1 cellular context compared by ENCODE assay signal in the genomic region with DNA sequence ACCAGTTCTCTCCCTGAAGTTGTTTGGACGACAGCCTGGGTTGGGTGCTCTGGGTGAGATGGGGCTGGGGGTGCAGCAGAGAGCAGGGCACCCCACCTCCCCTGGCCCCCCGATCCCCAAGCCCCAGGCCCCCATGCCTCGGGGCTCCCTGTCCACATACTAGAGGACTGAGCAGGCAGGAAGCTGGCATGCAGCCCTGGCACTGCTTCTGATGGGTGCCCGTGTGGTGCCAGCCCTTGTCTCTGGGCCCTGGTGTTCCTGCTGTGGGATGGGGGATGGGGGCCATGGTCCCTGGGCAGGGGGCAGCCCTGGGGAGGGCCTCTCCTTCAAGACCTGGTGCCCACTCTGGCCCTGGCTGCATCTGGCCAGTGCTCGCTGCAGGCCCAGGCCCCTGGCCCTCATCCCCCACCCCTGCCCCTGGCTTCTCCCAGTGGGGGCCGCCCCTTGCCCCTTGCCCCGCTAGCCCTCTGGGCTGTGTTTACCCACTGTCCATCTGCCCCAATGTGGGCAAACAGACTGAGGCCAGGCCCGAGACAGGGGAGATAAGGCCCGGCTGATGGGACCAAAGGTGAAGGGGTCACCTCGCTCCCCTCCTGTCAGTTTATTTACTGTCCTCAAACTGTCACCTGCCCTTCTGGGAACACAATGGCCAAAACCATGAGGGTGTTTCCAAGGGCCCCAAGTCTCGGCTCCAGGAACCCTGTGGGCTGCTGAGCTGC.
TF ChIP-seq lines count a peak whose summit lies in the region.

No MANE protein-coding gene starts in this region.

TF ChIP-seq in HepG2, 621 proteins besides CTCF, POLR2A, EP300 and RAD21 (continued from another document and continues in another):
- TF ChIP-seq, protein P1, sequence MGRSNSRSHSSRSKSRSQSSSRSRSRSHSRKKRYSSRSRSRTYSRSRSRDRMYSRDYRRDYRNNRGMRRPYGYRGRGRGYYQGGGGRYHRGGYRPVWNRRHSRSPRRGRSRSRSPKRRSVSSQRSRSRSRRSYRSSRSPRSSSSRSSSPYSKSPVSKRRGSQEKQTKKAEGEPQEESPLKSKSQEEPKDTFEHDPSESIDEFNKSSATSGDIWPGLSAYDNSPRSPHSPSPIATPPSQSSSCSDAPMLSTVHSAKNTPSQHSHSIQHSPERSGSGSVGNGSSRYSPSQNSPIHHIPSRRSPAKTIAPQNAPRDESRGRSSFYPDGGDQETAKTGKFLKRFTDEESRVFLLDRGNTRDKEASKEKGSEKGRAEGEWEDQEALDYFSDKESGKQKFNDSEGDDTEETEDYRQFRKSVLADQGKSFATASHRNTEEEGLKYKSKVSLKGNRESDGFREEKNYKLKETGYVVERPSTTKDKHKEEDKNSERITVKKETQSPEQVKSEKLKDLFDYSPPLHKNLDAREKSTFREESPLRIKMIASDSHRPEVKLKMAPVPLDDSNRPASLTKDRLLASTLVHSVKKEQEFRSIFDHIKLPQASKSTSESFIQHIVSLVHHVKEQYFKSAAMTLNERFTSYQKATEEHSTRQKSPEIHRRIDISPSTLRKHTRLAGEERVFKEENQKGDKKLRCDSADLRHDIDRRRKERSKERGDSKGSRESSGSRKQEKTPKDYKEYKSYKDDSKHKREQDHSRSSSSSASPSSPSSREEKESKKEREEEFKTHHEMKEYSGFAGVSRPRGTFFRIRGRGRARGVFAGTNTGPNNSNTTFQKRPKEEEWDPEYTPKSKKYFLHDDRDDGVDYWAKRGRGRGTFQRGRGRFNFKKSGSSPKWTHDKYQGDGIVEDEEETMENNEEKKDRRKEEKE (IDR thresholded peaks at IDR 0.05), result no peak
- TF ChIP-seq ZNF569 (CRISPR knock-in tag; IDR thresholded peaks at IDR 0.05; ENCODE audit: borderline replicate concordance), result no peak
- no peak for TF ChIP-seq ZNF564 (CRISPR knock-in tag; IDR thresholded peaks at IDR 0.05)
- TF ChIP-seq HNRNPK (IDR thresholded peaks at IDR 0.05; ENCODE audit: low read depth, low read length, poor library complexity, severe bottlenecking), result no peak
- no peak for TF ChIP-seq CSRNP1 (CRISPR knock-in tag; IDR thresholded peaks at IDR 0.05)
- TF ChIP-seq TEF (CRISPR knock-in tag; IDR thresholded peaks at IDR 0.05), result no peak
- TF ChIP-seq MAFK (conservative IDR thresholded peaks at IDR 0.05 in 1 of 2, IDR thresholded peaks at IDR 0.05 in 1 of 2; ENCODE audit: low read length in 2 of 2), result no peak
- TF ChIP-seq ZNF274 (CRISPR knock-in tag; IDR thresholded peaks at IDR 0.05), result no peak
- no peak for TF ChIP-seq POLR2AphosphoS2 (IDR thresholded peaks at IDR 0.05; ENCODE audit: low read depth, low read length)
- peak; percentile 85 for TF ChIP-seq FOXA3 (CRISPR knock-in tag; IDR thresholded peaks at IDR 0.05)
- peak; percentile 72 for TF ChIP-seq RCOR2 (CRISPR knock-in tag; IDR thresholded peaks at IDR 0.05)
- TF ChIP-seq MTF1 (CRISPR knock-in tag; IDR thresholded peaks at IDR 0.05), result no peak
- TF ChIP-seq HOXA3 (CRISPR knock-in tag; IDR thresholded peaks at IDR 0.05), result peak; percentile 81
- TF ChIP-seq SKIL (CRISPR knock-in tag; IDR thresholded peaks at IDR 0.05; ENCODE audit: borderline replicate concordance), result peak; percentile 98
- peak; percentile 54; the same call in 1 of the 2 replicates for TF ChIP-seq ZSCAN31 (CRISPR knock-in tag; IDR thresholded peaks at IDR 0.05; ENCODE audit: low read depth)
- TF ChIP-seq RFX5 (IDR thresholded peaks at IDR 0.05; ENCODE audit: low read depth, low read length), result no peak
- TF ChIP-seq ZNF660 (CRISPR knock-in tag; IDR thresholded peaks at IDR 0.05; ENCODE audit: borderline replicate concordance, low read depth), result no peak
- TF ChIP-seq ATF5 (CRISPR knock-in tag; IDR thresholded peaks at IDR 0.05; ENCODE audit: low read depth), result no peak
- no peak for TF ChIP-seq JARID2 (CRISPR knock-in tag; IDR thresholded peaks at IDR 0.05; ENCODE audit: insufficient replicate concordance)
- no peak for TF ChIP-seq THYN1 (CRISPR knock-in tag; IDR thresholded peaks at IDR 0.05; ENCODE audit: borderline replicate concordance, low read depth)
- peak; percentile 31; the same call in 1 of the 2 replicates for TF ChIP-seq MYPOP (CRISPR knock-in tag; IDR thresholded peaks at IDR 0.05)
- no peak for TF ChIP-seq MLLT10 (CRISPR knock-in tag; IDR thresholded peaks at IDR 0.05)
- TF ChIP-seq ONECUT2 (CRISPR knock-in tag; IDR thresholded peaks at IDR 0.05), result no peak
- TF ChIP-seq MAFF (IDR thresholded peaks at IDR 0.05; ENCODE audit: low read depth, low read length), result no peak
- TF ChIP-seq ZNF713 (CRISPR knock-in tag; IDR thresholded peaks at IDR 0.05), result no peak
- TF ChIP-seq CERS6 (CRISPR knock-in tag; IDR thresholded peaks at IDR 0.05), result no peak
- TF ChIP-seq PBX2 (CRISPR knock-in tag; IDR thresholded peaks at IDR 0.05), result no peak
- no peak for TF ChIP-seq PCBP2 (optimal IDR thresholded peaks at IDR 0.05; ENCODE audit: low read depth, low read length, poor library complexity, severe bottlenecking)
- no peak for TF ChIP-seq ZNF570 (CRISPR knock-in tag; IDR thresholded peaks at IDR 0.05; ENCODE audit: borderline replicate concordance)
- no peak for TF ChIP-seq BATF2 (CRISPR knock-in tag; IDR thresholded peaks at IDR 0.05)
- no peak for TF ChIP-seq ZFP36L2 (CRISPR knock-in tag; IDR thresholded peaks at IDR 0.05)
- TF ChIP-seq NFAT5 (CRISPR knock-in tag; IDR thresholded peaks at IDR 0.05), result no peak
- TF ChIP-seq SIN3B (IDR thresholded peaks at IDR 0.05; ENCODE audit: low read length), result no peak
- no peak for TF ChIP-seq ZNF598 (CRISPR knock-in tag; IDR thresholded peaks at IDR 0.05; ENCODE audit: borderline replicate concordance)
- no peak for TF ChIP-seq ZNF33B (CRISPR knock-in tag; IDR thresholded peaks at IDR 0.05)
- no peak for TF ChIP-seq TGIF2 (CRISPR knock-in tag; IDR thresholded peaks at IDR 0.05)
- TF ChIP-seq MATR3 (CRISPR knock-in tag; IDR thresholded peaks at IDR 0.05), result no peak
- TF ChIP-seq RNF219 (CRISPR knock-in tag; IDR thresholded peaks at IDR 0.05), result no peak
